In genomic region chr1:111748618-111749337, GRCh38 we compare ENCODE assay signal across 21 cellular contexts. TPM values are rescaled to one million over a fixed set of nuclear protein-coding genes. Genes with fewer than 3 reads are reported as not detected.
DNase-seq lines count a peak whose midpoint lies in the region; ATAC-seq and TF ChIP-seq lines count a peak whose summit lies in the region.
"Had no signal": no experiment of that assay in that cellular context is flagged by ENCODE, and none has a peak within 500 bp of the region (broad histone marks: within the 10 kb centered on the region; RNA-seq: fewer than 3 reads in every experiment).

No MANE protein-coding gene starts in this region.

- H3K27ac ChIP-seq in left ventricle myocardium inferior (replicated peaks) (peak overlapping the region; percentile 4), WERI-Rb-1 (no peak overlapping the region), mesodermal cell (ENCODE audit: low read depth, low read length, severe bottlenecking) (peak overlapping the region; percentile 18), ascending aorta (no peak overlapping the region)
- H3K27ac ChIP-seq: body of pancreas, pancreas had no signal

- WGBS in mesodermal cell (ENCODE audit: insufficient coverage in 2 of 2), 2 experiments: 55% methylated on average over 3 to 5 of the region's 8 CpGs

- TF ChIP-seq CTCF in left ventricle myocardium inferior (IDR thresholded peaks at IDR 0.05; ENCODE audit: borderline replicate concordance) (no peak), WERI-Rb-1 (IDR thresholded peaks at IDR 0.05; ENCODE audit: low read depth, low read length) (no peak), ascending aorta (IDR thresholded peaks at IDR 0.05) (no peak)

- H3K4me3 ChIP-seq in left ventricle myocardium inferior (no peak overlapping the region), WERI-Rb-1 (ENCODE audit: low read depth, low read length) (no peak overlapping the region), mesodermal cell (ENCODE audit: extremely low read depth, insufficient read depth, low read length, poor library complexity, severe bottlenecking) (no peak overlapping the region), ascending aorta (no peak overlapping the region)
- H3K4me3 ChIP-seq: body of pancreas, heart left ventricle, pancreas, sigmoid colon had no signal

- ATAC-seq in left cardiac atrium (no peak), GM18517 (IDR thresholded peaks at IDR 0.05; ENCODE audit: unreplicated experiment) (no peak)
- ATAC-seq: activated CD4-positive, CD25-positive, alpha-beta regulatory T cell treated with anti-CD3 and anti-CD28 coated beads, Interleukin-2, amount 50 U/mL, for 24 hours; body of pancreas; heart left ventricle; pancreas had no signal

- no peak for DNase-seq in left ventricle myocardium inferior
- DNase-seq in left cardiac atrium: no peak
- DNase-seq in WERI-Rb-1: peak; percentile 91
- no peak for DNase-seq in C1 segment of cervical spinal cord (lab: John Stamatoyannopoulos, UW)
- no peak for DNase-seq in mucosa of gallbladder (ENCODE audit: low spot score)
- DNase-seq in ascending aorta (ENCODE audit: low spot score in 2 of 2): no peak
- DNase-seq: activated naive CD8-positive, alpha-beta T cell treated with anti-CD3 and anti-CD28 coated beads, Interleukin-2, amount 10 ng/mL, durations not matched to agents 7 days and 5 days; body of pancreas; CD4-positive, CD25-positive, alpha-beta regulatory T cell; DMS 273 treated with DMSO at 0.1 percent for 48 hours; heart left ventricle; KG1; NCI-H1092; NCI-H2029; NCI-H345; pancreas; sigmoid colon; stimulated activated naive CD4-positive, alpha-beta T cell had no signal

- peaks cover 49% of the 10 kb centered on the region for H3K4me1 ChIP-seq in left ventricle myocardium inferior
- peaks cover 12% of the 10 kb centered on the region for H3K4me1 ChIP-seq in mesodermal cell (ENCODE audit: control insufficient read depth, insufficient read depth, low read length, poor library complexity, severe bottlenecking)
- no peaks in the 10 kb centered on the region for H3K4me1 ChIP-seq in ascending aorta
- H3K4me1 ChIP-seq: body of pancreas, pancreas had no signal

- intact Hi-C loops in left ventricle myocardium inferior (cut with micrococcal nuclease) (no loop called here), left cardiac atrium (cut with DNase I) (no loop called here), ascending aorta (cut with DNase I) (no loop called here)

- H3K27me3 ChIP-seq in left ventricle myocardium inferior (ENCODE audit: low read depth): no peaks in the 10 kb centered on the region
- H3K27me3 ChIP-seq in WERI-Rb-1 (ENCODE audit: insufficient read depth, low read depth, severe bottlenecking): no peaks in the 10 kb centered on the region
- no peaks in the 10 kb centered on the region for H3K27me3 ChIP-seq in ascending aorta
- H3K27me3 ChIP-seq: body of pancreas, heart left ventricle, pancreas, sigmoid colon had no signal

- H3K9me3 ChIP-seq in left ventricle myocardium inferior (replicated peaks) (no peaks in the 10 kb centered on the region), WERI-Rb-1 (ENCODE audit: severe bottlenecking) (peaks cover 3% of the 10 kb centered on the region), mesodermal cell (ENCODE audit: control insufficient read depth, low read length) (no peaks in the 10 kb centered on the region), ascending aorta (no peaks in the 10 kb centered on the region)
- H3K9me3 ChIP-seq: body of pancreas, heart left ventricle, pancreas, sigmoid colon had no signal

- H3K36me3 ChIP-seq in left ventricle myocardium inferior (no peaks in the 10 kb centered on the region), WERI-Rb-1 (no peaks in the 10 kb centered on the region), mesodermal cell (ENCODE audit: control insufficient read depth, insufficient read depth, low read length) (no peaks in the 10 kb centered on the region), ascending aorta (no peaks in the 10 kb centered on the region)
- H3K36me3 ChIP-seq: heart left ventricle, pancreas, sigmoid colon had no signal

RNA-seq across cellular contexts. Expression of gene DDX20, which starts 6.9 kb away (rescaled TPM):
- 5.9 TPM for total RNA-seq in left ventricle myocardium inferior
- 1 to 10 TPM; 7.8 TPM for total RNA-seq in left cardiac atrium
- 12.6 TPM for polyA plus RNA-seq in mesodermal cell (2013, experiment 1 of 2)
- 13.7 TPM for polyA plus RNA-seq in mesodermal cell (2013, experiment 2 of 2)
- total RNA-seq in mucosa of gallbladder: 8.4 TPM
- 11.3 TPM for total RNA-seq in ascending aorta

RNA-seq across cellular contexts. Expression of gene INKA2, which starts 9.6 kb away (rescaled TPM):
- total RNA-seq in left ventricle myocardium inferior (24.3 TPM), left cardiac atrium (10 to 100 TPM; 18.4 to 31.7 TPM), mucosa of gallbladder (4.9 TPM), ascending aorta (not detected)
- polyA plus RNA-seq in mesodermal cell (2013, experiment 1 of 2): 2.8 TPM
- polyA plus RNA-seq in mesodermal cell (2013, experiment 2 of 2): 0.96 TPM
- total RNA-seq: CD4-positive, CD25-positive, alpha-beta regulatory T cell had no signal

Comparison
In these comparisons a context has a peak if more than half of its experiments do, and no peak if none do; other contexts are left out.
1. H3K27ac ChIP-seq: peak in left ventricle myocardium inferior (single experiment) and mesodermal cell (single experiment); none in WERI-Rb-1 (single experiment) and ascending aorta (0 of 2).